16 cellular contexts compared by ENCODE assay signal in the genomic region with DNA sequence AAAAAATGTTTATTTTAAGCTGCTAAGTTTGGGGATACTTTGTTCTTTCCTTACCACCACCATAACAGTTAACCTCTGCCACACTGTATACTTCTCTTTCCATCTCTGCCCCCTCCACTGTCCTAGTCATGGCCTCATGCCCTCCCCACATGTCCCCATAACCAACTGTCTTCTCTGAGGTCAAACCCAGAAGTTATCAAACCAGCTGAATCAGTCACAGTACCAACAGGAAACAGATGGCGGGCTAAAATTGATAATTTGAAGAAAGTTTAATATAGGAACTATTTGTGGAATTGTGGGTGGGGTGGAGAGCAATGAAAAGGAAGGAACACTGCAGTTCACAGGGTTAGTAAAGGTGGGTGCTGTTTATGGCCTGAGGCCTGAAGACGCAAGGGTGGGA. TPM values are rescaled to one million over a fixed set of nuclear protein-coding genes. Genes with fewer than 3 reads are reported as not detected.
A peak's percentile ranks its signal among the peaks of the same experiment; 100 is the strongest.
DNase-seq lines count a peak whose midpoint lies in the region; ATAC-seq and TF ChIP-seq lines count a peak whose summit lies in the region.
"Had no signal": no experiment of that assay in that cellular context is flagged by ENCODE, and none has a peak within 500 bp of the region (broad histone marks: within the 10 kb centered on the region; RNA-seq: fewer than 3 reads in every experiment).

No MANE protein-coding gene starts in this region.

- TF ChIP-seq CTCF in heart right ventricle (IDR thresholded peaks at IDR 0.05) (no peak), gastrocnemius medialis (IDR thresholded peaks at IDR 0.05 in 4 of 5, conservative IDR thresholded peaks at IDR 0.05 in 1 of 5) (no peak)

- peak in 7 of 8 donors; percentile 28 to 62 (median 40) for ATAC-seq in heart right ventricle
- no peak for ATAC-seq in gastrocnemius medialis
- no peak for ATAC-seq in HG02870 (IDR thresholded peaks at IDR 0.05; ENCODE audit: unreplicated experiment)
- no peak for ATAC-seq in HG02884 (IDR thresholded peaks at IDR 0.05; ENCODE audit: unreplicated experiment)
- ATAC-seq in HG03469 (IDR thresholded peaks at IDR 0.05; ENCODE audit: unreplicated experiment) = no peak
- ATAC-seq: GM12878 had no signal

- DNase-seq in GF-D8 (lab: John Stamatoyannopoulos, UW) (peak; percentile 95), OCI-M1 (lab: John Stamatoyannopoulos, UW) (peak; percentile 85), heart right ventricle (no peak), gastrocnemius medialis (no peak), activated gamma-delta T cell (lab: John Stamatoyannopoulos, UW) (no peak)
- DNase-seq: activated CD8-positive, alpha-beta memory T cell treated with anti-CD3 and anti-CD28 coated beads, Interleukin-2, amount 50 U/mL, for 4 hours; BE2C; colonic mucosa; midbrain; NCI-H187 treated with DMSO at 0.1 percent for 48 hours; SHP77 treated with DMSO at 0.1 percent for 48 hours had no signal

- H3K27ac ChIP-seq in heart right ventricle (peak overlapping the region in 5 of 10 donors; percentile 23 to 92 (median 68)), gastrocnemius medialis (peak overlapping the region; percentile 64 to 76 (median 68))
- H3K27ac ChIP-seq: colonic mucosa, vagina had no signal

- no peaks in the 10 kb centered on the region for H3K36me3 ChIP-seq in heart right ventricle
- H3K36me3 ChIP-seq in gastrocnemius medialis = no peaks in the 10 kb centered on the region
- H3K36me3 ChIP-seq: BE2C, colonic mucosa, vagina had no signal

- H3K9me3 ChIP-seq in heart right ventricle (no peaks in the 10 kb centered on the region), gastrocnemius medialis (no peaks in the 10 kb centered on the region)
- H3K9me3 ChIP-seq: BE2C, colonic mucosa, vagina had no signal

- no peaks in the 10 kb centered on the region for H3K27me3 ChIP-seq in heart right ventricle
- no peaks in the 10 kb centered on the region for H3K27me3 ChIP-seq in gastrocnemius medialis
- H3K27me3 ChIP-seq: BE2C, colonic mucosa, vagina had no signal

- in situ Hi-C loops in gastrocnemius medialis (cut with MboI; ENCODE audit: low sequenced_read_pairs in 4 of 4) = no loop called here

- H3K4me3 ChIP-seq in heart right ventricle = no peak overlapping the region
- no peak overlapping the region for H3K4me3 ChIP-seq in gastrocnemius medialis
- H3K4me3 ChIP-seq: colonic mucosa, GM12878, vagina had no signal

- intact Hi-C loops in heart right ventricle (cut with DNase I) (no loop called here), gastrocnemius medialis (cut with DNase I; ENCODE audit: low total_unique reads) (no loop called here)

- peak in 1 of 2 donors; percentile 8 for TF ChIP-seq POLR2A in gastrocnemius medialis (IDR thresholded peaks at IDR 0.05)

- peaks cover 0 to 61% (median 0%) of the 10 kb centered on the region in 9 donors for H3K4me1 ChIP-seq in heart right ventricle
- H3K4me1 ChIP-seq in gastrocnemius medialis = peaks cover 0 to 4% of the 10 kb centered on the region in 2 donors
- H3K4me1 ChIP-seq: colonic mucosa, vagina had no signal

- 82 to 85% methylated on average over 2 of the region's 2 CpGs for WGBS in heart right ventricle, 2 donors

RNA-seq across cellular contexts. Expression of gene DCTN4, which starts 5.7 kb away (rescaled TPM):
- 10 to 100 TPM; 42.9 to 68.3 (median 58.2) TPM for total RNA-seq in heart right ventricle
- 10 to 100 TPM; 20.0 TPM for polyA plus RNA-seq in heart right ventricle
- 10 to 100 TPM; 66.6 to 92.6 (median 72.8) TPM for total RNA-seq in gastrocnemius medialis

RNA-seq across cellular contexts. Expression of gene SMIM3, which starts 14.0 kb away (rescaled TPM):
- 10 to 100 TPM in 6 of 10 donors, 1 to 10 TPM in 4; 7.1 to 24.2 (median 10.9) TPM for total RNA-seq in heart right ventricle
- polyA plus RNA-seq in heart right ventricle = 10 to 100 TPM; 18.8 to 41.5 TPM
- total RNA-seq in gastrocnemius medialis = 10 to 100 TPM; 14.2 to 17.9 (median 15.4) TPM

Comparison
In these comparisons a context has a peak if more than half of its experiments do, and no peak if none do; other contexts are left out.
1. DNase-seq: peak in GF-D8 (single experiment) and OCI-M1 (single experiment); none in heart right ventricle (0 of 2), gastrocnemius medialis (0 of 2) and activated gamma-delta T cell (single experiment).
2. ATAC-seq: peak in heart right ventricle (7 of 8); none in gastrocnemius medialis (0 of 2), HG02870 (single experiment), HG02884 (single experiment) and HG03469 (single experiment).